ENCODE assay signal across 19 cellular contexts in the genomic region with DNA sequence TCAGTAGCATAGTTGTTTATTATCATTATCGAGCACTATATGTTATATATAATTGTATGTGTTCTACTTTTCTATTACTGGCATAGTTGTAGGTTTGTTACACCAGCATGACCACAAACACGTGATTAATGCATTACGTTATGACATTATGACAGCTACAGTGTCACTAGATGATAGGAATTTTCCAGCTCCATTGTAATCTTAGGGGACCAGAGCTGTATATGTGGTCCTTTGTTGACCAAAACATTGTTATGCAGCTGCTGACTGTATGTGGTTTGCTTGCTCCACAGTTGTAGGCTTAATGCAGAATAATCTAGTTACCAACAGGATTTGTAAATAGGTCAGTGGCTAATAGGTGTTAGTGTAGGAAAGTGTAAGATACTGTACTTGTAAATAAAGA.
"Had no signal": no experiment of that assay in that cellular context is flagged by ENCODE, and none has a peak within 500 bp of the region (broad histone marks: within the 10 kb centered on the region; RNA-seq: fewer than 3 reads in every experiment).

No MANE protein-coding gene starts in this region.

- H3K4me3 Mint-ChIP-seq: activated B cell treated with CpG ODN at 0.5 μM for 24 hours; activated CD8-positive, alpha-beta T cell treated with anti-CD3 and anti-CD28 coated beads for 36 hours; activated naive CD8-positive, alpha-beta T cell treated with anti-CD3 and anti-CD28 coated beads for 36 hours; activated T-cell treated with anti-CD3 and anti-CD28 coated beads, Interleukin-2, amount 50 U/mL, for 72 hours; effector memory CD8-positive, alpha-beta T cell; naive thymus-derived CD4-positive, alpha-beta T cell; stimulated activated memory B cell treated with anti-CD40 and anti-IgM and Interleukin-4, amounts not matched to agents 10 μg/mL and 1 μg/mL and 100 μg/mL, for 72 hours had no signal

- H3K27me3 Mint-ChIP-seq: activated B cell treated with CpG ODN at 0.5 μM for 24 hours; activated CD8-positive, alpha-beta T cell treated with anti-CD3 and anti-CD28 coated beads for 36 hours; activated naive CD8-positive, alpha-beta T cell treated with anti-CD3 and anti-CD28 coated beads for 36 hours; effector memory CD8-positive, alpha-beta T cell; naive thymus-derived CD4-positive, alpha-beta T cell; stimulated activated memory B cell treated with anti-CD40 and anti-IgM and Interleukin-4, amounts not matched to agents 10 μg/mL and 1 μg/mL and 100 μg/mL, for 72 hours had no signal

- H3K9ac ChIP-seq: parathyroid adenoma had no signal

- DNase-seq: activated B cell treated with CpG ODN at 0.5 μM for 24 hours; activated CD4-positive, alpha-beta T cell treated with anti-CD3 and anti-CD28 coated beads for 48 hours; activated CD8-positive, alpha-beta memory T cell treated with anti-CD3 and anti-CD28 coated beads, Interleukin-2, amount 50 U/mL, for 4 hours; activated CD8-positive, alpha-beta T cell treated with anti-CD3 and anti-CD28 coated beads for 36 hours; activated gamma-delta T cell; activated naive CD8-positive, alpha-beta T cell treated with anti-CD3 and anti-CD28 coated beads for 36 hours; activated T-cell treated with anti-CD3 and anti-CD28 coated beads, Interleukin-2, amount 50 U/mL, for 72 hours; brain microvascular endothelial cell; effector memory CD8-positive, alpha-beta T cell; foreskin melanocyte; head of caudate nucleus; naive thymus-derived CD4-positive, alpha-beta T cell; stimulated activated CD4-positive, alpha-beta T cell treated with anti-CD3 and anti-CD28 coated beads, Interleukin-2, amount 100 ng/mL, for 48 hours; T1000; tibial artery; uterus had no signal

- H2AFZ ChIP-seq: parathyroid adenoma had no signal

- H3K4me1 Mint-ChIP-seq: activated B cell treated with CpG ODN at 0.5 μM for 24 hours; activated naive CD8-positive, alpha-beta T cell treated with anti-CD3 and anti-CD28 coated beads for 36 hours had no signal

- H3K36me3 ChIP-seq: brain microvascular endothelial cell, tibial artery, uterus had no signal

- H3K9me3 ChIP-seq: tibial artery, uterus had no signal

- H3K4me3 ChIP-seq: lung, tibial artery, uterus had no signal

- H3K27me3 ChIP-seq: brain microvascular endothelial cell, tibial artery, uterus had no signal

- H3K27ac Mint-ChIP-seq: activated B cell treated with CpG ODN at 0.5 μM for 24 hours; activated CD8-positive, alpha-beta T cell treated with anti-CD3 and anti-CD28 coated beads for 36 hours; activated naive CD8-positive, alpha-beta T cell treated with anti-CD3 and anti-CD28 coated beads for 36 hours; activated T-cell treated with anti-CD3 and anti-CD28 coated beads, Interleukin-2, amount 50 U/mL, for 72 hours; effector memory CD8-positive, alpha-beta T cell; naive thymus-derived CD4-positive, alpha-beta T cell; stimulated activated memory B cell treated with anti-CD40 and anti-IgM and Interleukin-4, amounts not matched to agents 10 μg/mL and 1 μg/mL and 100 μg/mL, for 72 hours had no signal

- ATAC-seq: activated CD8-positive, alpha-beta T cell treated with anti-CD3 and anti-CD28 coated beads for 36 hours; activated T-cell treated with anti-CD3 and anti-CD28 coated beads, Interleukin-2, amount 50 U/mL, for 72 hours; effector memory CD8-positive, alpha-beta T cell; naive thymus-derived CD4-positive, alpha-beta T cell; stimulated activated memory B cell treated with anti-CD40 and anti-IgM and Interleukin-4, amounts not matched to agents 10 μg/mL and 1 μg/mL and 100 μg/mL, for 72 hours had no signal

- H3K27ac ChIP-seq: brain microvascular endothelial cell, parathyroid adenoma, tibial artery, uterus had no signal

- H3K79me2 ChIP-seq: parathyroid adenoma had no signal

- H3K4me1 ChIP-seq: parathyroid adenoma, tibial artery, uterus had no signal
